Comparison of ENCODE assay signal across 7 cellular contexts in the genomic region with DNA sequence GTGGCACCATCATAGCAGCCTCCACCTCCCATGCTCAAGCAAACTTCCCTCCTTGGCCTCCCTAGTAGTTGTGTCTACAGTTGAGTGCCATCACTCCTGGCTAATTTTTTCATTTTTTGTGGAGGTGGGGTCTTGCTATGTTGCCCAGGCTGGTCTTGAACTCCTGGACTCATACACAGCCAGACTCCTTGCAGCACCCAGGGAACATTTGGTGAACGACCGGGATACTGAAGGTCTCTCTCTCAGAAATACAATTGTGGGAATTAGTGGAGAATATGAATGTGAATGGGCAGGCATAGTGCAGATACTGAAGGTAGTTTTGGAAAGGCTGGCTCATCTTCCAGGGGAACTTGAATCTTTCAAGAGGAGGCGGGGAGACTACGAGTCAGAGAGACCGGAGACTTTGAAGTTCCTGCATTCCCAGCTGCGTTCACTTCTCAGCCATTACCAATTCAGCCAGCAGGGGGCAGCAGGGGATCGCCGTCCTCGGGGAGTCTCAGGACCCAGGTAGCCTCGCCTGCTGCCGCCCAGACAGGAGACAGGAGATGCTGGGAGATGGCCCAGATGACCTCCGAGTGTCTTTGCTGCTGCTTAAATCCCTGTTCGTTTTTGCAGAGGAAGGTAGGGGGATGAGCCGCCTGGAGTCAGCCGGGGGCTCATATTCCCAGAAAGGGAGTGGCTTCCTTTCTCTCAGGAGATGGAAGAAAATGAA.
A peak's percentile ranks its signal among the peaks of the same experiment; 100 is the strongest.
DNase-seq lines count a peak whose midpoint lies in the region; ATAC-seq, FAIRE-seq and TF ChIP-seq lines count a peak whose summit lies in the region.

No MANE protein-coding gene starts in this region.

- TF ChIP-seq CTCF in Peyer's patch (IDR thresholded peaks at IDR 0.05), result peak in 4 of 6 experiments; percentile 66 to 77 (median 74)
- TF ChIP-seq CTCF in bronchial epithelial cell (IDR thresholded peaks at IDR 0.05; ENCODE audit: insufficient read depth, low read length, severe bottlenecking), result peak; percentile 86

- H3K9me3 ChIP-seq in Peyer's patch, result no peaks in the 10 kb centered on the region

- H3K4me3 ChIP-seq in Peyer's patch (no peak overlapping the region), bronchial epithelial cell (ENCODE audit: low read depth, low read length) (no peak overlapping the region)

- H3K36me3 ChIP-seq in Peyer's patch (no peaks in the 10 kb centered on the region), bronchial epithelial cell (ENCODE audit: control insufficient read depth, insufficient read depth, low read length) (no peaks in the 10 kb centered on the region)

- in situ Hi-C loops in G401 (cut with HindIII; ENCODE audit: low sequenced_read_pairs), result no loop called here

- FAIRE-seq in bronchial epithelial cell (lab: Jason Lieb, UNC), result no peak

- DNase-seq in G401 (ENCODE audit: low spot score), result peak; percentile 70
- peak; percentile 30 for DNase-seq in HK-2 (ENCODE audit: unreplicated experiment)
- DNase-seq in Peyer's patch, result peak in 2 of 3 donors; percentile 73 to 83
- peak; percentile 63 for DNase-seq in bronchial epithelial cell (ENCODE audit: low read depth)
- peak; percentile 35 for DNase-seq in kidney glomerular epithelial cell (lab: John Stamatoyannopoulos, UW)
- peak; percentile 17 to 29 for DNase-seq in stimulated activated CD8-positive, alpha-beta memory T cell treated with anti-CD3 and anti-CD28 coated beads, Interleukin-2, amount 100 ng/mL, for 48 hours (ENCODE audit: low read depth in 2 of 2)

- no peaks in the 10 kb centered on the region for H3K27me3 ChIP-seq in Peyer's patch
- no peaks in the 10 kb centered on the region for H3K27me3 ChIP-seq in bronchial epithelial cell (ENCODE audit: control insufficient read depth, insufficient read depth, low read length)

- ATAC-seq in HG03520 (IDR thresholded peaks at IDR 0.05; ENCODE audit: unreplicated experiment), result no peak

- TF ChIP-seq POLR2A in Peyer's patch (IDR thresholded peaks at IDR 0.05), result no peak

- no peak overlapping the region for H3K27ac ChIP-seq in Peyer's patch

- H3K4me1 ChIP-seq in Peyer's patch, result no peaks in the 10 kb centered on the region

Comparison
In these comparisons a context has a peak if more than half of its experiments do, and no peak if none do; other contexts are left out.
1. DNase-seq: peak in every context shown above with its lines; median percentile 78 in Peyer's patch; 70 in G401; 63 in bronchial epithelial cell; 35 in kidney glomerular epithelial cell; 30 in HK-2; 23 in stimulated activated CD8-positive, alpha-beta memory T cell treated with anti-CD3 and anti-CD28 coated beads, Interleukin-2, amount 100 ng/mL, for 48 hours.